13 cellular contexts compared by ENCODE assay signal in genomic region chr15:78050851-78051250, GRCh38. TPM values are rescaled to one million over a fixed set of nuclear protein-coding genes. Genes with fewer than 3 reads are reported as not detected.
DNase-seq lines count a peak whose midpoint lies in the region; ATAC-seq, FAIRE-seq and TF ChIP-seq lines count a peak whose summit lies in the region.
"Had no signal": no experiment of that assay in that cellular context is flagged by ENCODE, and none has a peak within 500 bp of the region (broad histone marks: within the 10 kb centered on the region; RNA-seq: fewer than 3 reads in every experiment).

No MANE protein-coding gene starts in this region.

- no peak for ATAC-seq in SK-N-SH treated with all-trans-retinoic acid at 6 μM for 48 hours
- no peak for ATAC-seq in GM12878
- ATAC-seq in GM18511 (IDR thresholded peaks at IDR 0.05; ENCODE audit: unreplicated experiment): no peak
- no peak for ATAC-seq in HG03520 (IDR thresholded peaks at IDR 0.05; ENCODE audit: unreplicated experiment)
- no peak for ATAC-seq in GM18873 (IDR thresholded peaks at IDR 0.05; ENCODE audit: low FRiP score, unreplicated experiment)

- in situ Hi-C loops in GM12878 (cut with MboI): no loop called here

- no peak for TF ChIP-seq CTCF in SK-N-SH (IDR thresholded peaks at IDR 0.05)
- no peak for TF ChIP-seq CTCF in OCI-LY1 (IDR thresholded peaks at IDR 0.05; ENCODE audit: low read length)
- TF ChIP-seq CTCF in GM12878 (IDR thresholded peaks at IDR 0.05 in 2 of 3, conservative IDR thresholded peaks at IDR 0.05 in 1 of 3; ENCODE audit: control insufficient read depth in 2 of 3, extremely low read depth in 1 of 3, insufficient read depth in 1 of 3, low read depth in 3 of 3, low read length in 3 of 3): no peak

- 92% methylated on average over 1 of the region's 1 CpG for WGBS in SK-N-SH (ENCODE audit: low lambda C conversion rate)
- WGBS in GM12878 (ENCODE audit: insufficient coverage, insufficient replicate concordance, low lambda C conversion rate, missing lambda C conversion rate): 100% methylated on average over 1 of the region's 1 CpG

- TF ChIP-seq EP300 in SK-N-SH (IDR thresholded peaks at IDR 0.05; ENCODE audit: borderline replicate concordance in 1 of 2, low read depth in 1 of 2, low read length in 1 of 2) (no peak), GM12878 (IDR thresholded peaks at IDR 0.05; ENCODE audit: borderline replicate concordance in 1 of 2, control insufficient read depth in 1 of 2, low read depth in 2 of 2, low read length in 2 of 2) (no peak)

- H3K9me2 ChIP-seq in SK-N-SH (no peaks in the 10 kb centered on the region), OCI-LY1 (ENCODE audit: low read depth, low read length) (no peaks in the 10 kb centered on the region)

- DNase-seq in SK-N-SH (no peak), GM12878 (ENCODE audit: low read depth, low spot score) (no peak)
- DNase-seq: activated gamma-delta T cell treated with Interleukin-2 at 50 U/mL for 16 hours, posterior cingulate gyrus, SHP77 had no signal

- intact Hi-C loops in GM12878 (cut with micrococcal nuclease; ENCODE audit: unreplicated experiment): loop anchor here (2.0 kb wide), 1 partner anchor 16 kb away; no protein-coding TSS in a partner anchor

- TF ChIP-seq POLR2A in GM12878 (IDR thresholded peaks at IDR 0.05; ENCODE audit: low read depth, low read length): no peak

- RAD21 ChIA-PET in GM12878 (lab: Charles Lee; ENCODE audit: unreplicated experiment): interaction anchor here (0.7 to 9.0 kb wide), 16 partner anchors 8 to 145 kb away, joined by 3 to 170 read pairs (median 8); partner anchors contain the start of gene IDH3A

- H3K4me2 ChIP-seq in SK-N-SH: no peak overlapping the region
- no peak overlapping the region for H3K4me2 ChIP-seq in OCI-LY1 (ENCODE audit: low read length)
- H3K4me2 ChIP-seq in GM12878 (ENCODE audit: control insufficient read depth, insufficient read depth): peak overlapping the region; percentile 57

- no TSS peak for BruUV-seq in GM12878 (replicated peaks; lab: Mats Ljungman, UMichigan)

- H3K4me3 ChIP-seq in SK-N-SH (ENCODE audit: low read depth in 2 of 2, low read length in 1 of 2): no peak overlapping the region
- H3K4me3 ChIP-seq in OCI-LY1 (ENCODE audit: low read depth, low read length, poor library complexity, severe bottlenecking): no peak overlapping the region
- no peak overlapping the region for H3K4me3 ChIP-seq in GM12878
- no peak overlapping the region for H3K4me3 ChIP-seq in skin epidermis

- H3K27ac ChIP-seq in SK-N-SH (ENCODE audit: low read depth in 2 of 2, low read length in 1 of 2): peak overlapping the region; percentile 53 to 63
- H3K27ac ChIP-seq in OCI-LY1 (ENCODE audit: low read depth, low read length, poor library complexity, severe bottlenecking): peak overlapping the region; percentile 58
- H3K27ac ChIP-seq in GM12878 (ENCODE audit: control insufficient read depth, insufficient read depth): peak overlapping the region; percentile 53
- H3K27ac ChIP-seq in skin epidermis: peak overlapping the region in 19 of 21 experiments; percentile 1 to 95 (median 65)

- no peak overlapping the region for H3K9ac ChIP-seq in SK-N-SH
- no peak overlapping the region for H3K9ac ChIP-seq in OCI-LY1 (ENCODE audit: low read length)
- no peak overlapping the region for H3K9ac ChIP-seq in GM12878 (ENCODE audit: control insufficient read depth, insufficient read depth, low read length)

- H2AFZ ChIP-seq in SK-N-SH (ENCODE audit: low read depth) (no peak overlapping the region), OCI-LY1 (ENCODE audit: low read length) (no peak overlapping the region), GM12878 (ENCODE audit: control insufficient read depth, low read depth, low read length) (no peak overlapping the region)

- POLR2A ChIA-PET in SK-N-SH (lab: Yijun Ruan, JAX) (no interaction called here), GM12878 (lab: Charles Lee) (interaction anchor here (1.0 to 6.0 kb wide), 9 partner anchors 10 to 126 kb away, joined by 3 to 79 read pairs (median 5); no protein-coding TSS in a partner anchor)

- H3K27me3 ChIP-seq in SK-N-SH (ENCODE audit: insufficient read depth) (no peaks in the 10 kb centered on the region), OCI-LY1 (ENCODE audit: insufficient read depth, low read length) (no peaks in the 10 kb centered on the region), GM12878 (replicated peaks in 1 of 2; ENCODE audit: control insufficient read depth in 2 of 2, insufficient read depth in 2 of 2, low read length in 1 of 2) (no peaks in the 10 kb centered on the region)

- TF ChIP-seq RAD21 in SK-N-SH (IDR thresholded peaks at IDR 0.05; ENCODE audit: low read length) (no peak), GM12878 (IDR thresholded peaks at IDR 0.05; ENCODE audit: insufficient read depth, low read depth, low read length) (no peak)

- H3K36me3 ChIP-seq in SK-N-SH (replicated peaks in 1 of 2; ENCODE audit: control insufficient read depth in 1 of 2, insufficient read depth in 2 of 2, low read length in 1 of 2): peaks cover 0 to 15% of the 10 kb centered on the region in 2 experiments
- H3K36me3 ChIP-seq in OCI-LY1 (ENCODE audit: insufficient read depth, low read length): peaks cover 27% of the 10 kb centered on the region
- H3K36me3 ChIP-seq in GM12878 (ENCODE audit: control insufficient read depth in 2 of 2, insufficient read depth in 2 of 2, low read length in 1 of 2): peaks cover 5 to 14% of the 10 kb centered on the region in 2 experiments

- SMC1A ChIA-PET in GM12878 (lab: Charles Lee; ENCODE audit: uncharacterized antibody, unreplicated experiment): interaction anchor here (0.5 to 14.4 kb wide), 17 partner anchors 9 to 120 kb away, joined by 3 to 305 read pairs (median 7); no protein-coding TSS in a partner anchor

- no peaks in the 10 kb centered on the region for H3K9me3 ChIP-seq in SK-N-SH
- no peaks in the 10 kb centered on the region for H3K9me3 ChIP-seq in OCI-LY1 (ENCODE audit: low read length)
- H3K9me3 ChIP-seq in GM12878 (replicated peaks; ENCODE audit: control insufficient read depth, insufficient read depth, low read length): no peaks in the 10 kb centered on the region

- H3F3A ChIP-seq in SK-N-SH (replicated peaks; ENCODE audit: insufficient read depth): no peaks in the 10 kb centered on the region
- no peaks in the 10 kb centered on the region for H3F3A ChIP-seq in OCI-LY1 (ENCODE audit: insufficient read depth, low read length)

- FAIRE-seq in GM12878 (lab: Jason Lieb, UNC): no peak
- FAIRE-seq: A204.1 had no signal

- H3K79me2 ChIP-seq in SK-N-SH (ENCODE audit: insufficient read depth) (peaks cover 52% of the 10 kb centered on the region), OCI-LY1 (ENCODE audit: insufficient read depth, low read length) (peaks cover 4% of the 10 kb centered on the region; the same call in 1 of the 2 replicates), GM12878 (ENCODE audit: control insufficient read depth, insufficient read depth, low read length) (peaks cover 31% of the 10 kb centered on the region)

- CTCF ChIA-PET in SK-N-SH (lab: Yijun Ruan, JAX) (interaction anchor here (0.8 to 1.4 kb wide), 4 partner anchors 8 to 84 kb away, joined by 3 to 5 read pairs (median 4); no protein-coding TSS in a partner anchor), GM12878 (lab: Yijun Ruan, JAX) (interaction anchor here (0.6 to 9.1 kb wide), 20 partner anchors 10 to 833 kb away, joined by 3 to 158 read pairs (median 5); partner anchors contain the start of gene TBC1D2B)

- H3K4me1 ChIP-seq in SK-N-SH (ENCODE audit: control insufficient read depth in 1 of 2, insufficient read depth in 2 of 2, low read depth in 1 of 2, low read length in 1 of 2): peaks cover 48 to 56% of the 10 kb centered on the region in 2 experiments
- H3K4me1 ChIP-seq in OCI-LY1 (ENCODE audit: insufficient read depth, low read length, severe bottlenecking): peaks cover 84% of the 10 kb centered on the region
- H3K4me1 ChIP-seq in GM12878 (ENCODE audit: control insufficient read depth, insufficient read depth, low read length): peaks cover 77% of the 10 kb centered on the region

- H4K20me1 ChIP-seq in SK-N-SH (ENCODE audit: insufficient read depth) (peaks cover 4% of the 10 kb centered on the region; the same call in 1 of the 2 replicates), OCI-LY1 (ENCODE audit: insufficient read depth, low read length) (no peaks in the 10 kb centered on the region), GM12878 (ENCODE audit: control insufficient read depth, insufficient read depth) (no peaks in the 10 kb centered on the region)

RNA-seq across cellular contexts. Expression of gene TBC1D2B, which starts 26.7 kb away (rescaled TPM):
- polyA plus RNA-seq in SK-N-SH (2012; rRNA removed): 19.0 and 26.8 TPM in 2 replicates
- polyA plus RNA-seq in SK-N-SH (2012; cell fraction: cytosol; rRNA removed): 10.8 and 15.3 TPM in 2 replicates
- 63.4 and 87.9 TPM in 2 replicates for polyA plus RNA-seq in SK-N-SH (2012; cell fraction: nucleus; rRNA removed)
- total RNA-seq in GM12878 (2013; cell fraction: nucleolus; rRNA removed): 172 and 173 TPM in 2 replicates
- 18.4 and 21.9 TPM in 2 replicates for total RNA-seq in GM12878 (2014; rRNA removed)
- 17.0 and 20.4 TPM in 2 replicates for total RNA-seq in GM12878 (2014; rRNA removed; fragmentation: Illumina TruSeq; extraction: Trizol)
- 27.0 and 28.7 TPM in 2 replicates for total RNA-seq in GM12878 (2021)
- polyA plus RNA-seq in GM12878 (2011; ENCODE audit: low read depth): 12.9 TPM
- polyA plus RNA-seq in GM12878 (2011; rRNA removed): 53.4 and 75.9 TPM in 2 replicates
- 38.8 and 40.0 TPM in 2 replicates for polyA plus RNA-seq in GM12878 (2011; cell fraction: cytosol; rRNA removed)
- 110 and 121 TPM in 2 replicates for polyA plus RNA-seq in GM12878 (2011; cell fraction: nucleus; rRNA removed)
- polyA plus RNA-seq in GM12878 (2012): 17.9 and 21.2 TPM in 2 replicates
- 22.7 and 26.1 TPM in 2 replicates for polyA plus RNA-seq in GM12878 (2014; fragmentation: Illumina TruSeq; extraction: Trizol)
- 1 to 10 TPM; 1.3 to 1.4 TPM for polyA plus RNA-seq in GM12878 (2014; fragmentation: Nextera tagmentation; extraction: Ambion mirVana)
- 22.4 and 25.6 TPM in 2 replicates for polyA plus RNA-seq in GM12878 (2014; rRNA removed)
- polyA plus RNA-seq in GM12878 (2016; fragmentation: Nextera tagmentation; extraction: Ambion mirVana): 1 to 10 TPM; 2.7 to 8.2 TPM
- 50.3 and 51.8 TPM in 2 replicates for polyA minus RNA-seq in GM12878 (2011; rRNA and poly(A)+ RNA removed)
- 14.4 and 14.8 TPM in 2 replicates for polyA minus RNA-seq in GM12878 (2011; cell fraction: cytosol; rRNA and poly(A)+ RNA removed)
- polyA minus RNA-seq in GM12878 (2011; cell fraction: nucleus; rRNA and poly(A)+ RNA removed): 35.9 and 50.8 TPM in 2 replicates

RNA-seq across cellular contexts. Expression of gene SH2D7, which starts 41.5 kb away (rescaled TPM):
- polyA plus RNA-seq in SK-N-SH (2012; rRNA removed) (not detected in 2 replicates), GM12878 (2011; rRNA removed) (not detected in 2 replicates), GM12878 (2014; fragmentation: Illumina TruSeq; extraction: Trizol) (0.04 TPM in 1 of 2 replicates, not detected in the other), GM12878 (2014; fragmentation: Nextera tagmentation; extraction: Ambion mirVana) (not detected), GM12878 (2014; rRNA removed) (not detected in 2 replicates), GM12878 (2016; fragmentation: Nextera tagmentation; extraction: Ambion mirVana) (not detected)
- 0.01 TPM in 2 replicates for polyA plus RNA-seq in SK-N-SH (2012; cell fraction: cytosol; rRNA removed)
- 0.02 TPM in 1 of 2 replicates, not detected in the other for polyA plus RNA-seq in SK-N-SH (2012; cell fraction: nucleus; rRNA removed)
- total RNA-seq in GM12878 (2013; cell fraction: nucleolus; rRNA removed): not detected in 2 replicates
- total RNA-seq in GM12878 (2014; rRNA removed) (0.06 TPM in 1 of 2 replicates, not detected in the other), GM12878 (2014; rRNA removed; fragmentation: Illumina TruSeq; extraction: Trizol) (not detected in 2 replicates), GM12878 (2021) (0.08 TPM in 1 of 2 replicates, not detected in the other)
- polyA plus RNA-seq in GM12878 (2011; ENCODE audit: low read depth): not detected
- polyA plus RNA-seq in GM12878 (2011; cell fraction: cytosol; rRNA removed): not detected in 2 replicates
- polyA plus RNA-seq in GM12878 (2011; cell fraction: nucleus; rRNA removed): not detected in 2 replicates
- polyA plus RNA-seq in GM12878 (2012): not detected in 2 replicates
- polyA minus RNA-seq in GM12878 (2011; rRNA and poly(A)+ RNA removed): 0.10 and 0.15 TPM in 2 replicates
- polyA minus RNA-seq in GM12878 (2011; cell fraction: cytosol; rRNA and poly(A)+ RNA removed): not detected in 2 replicates
- polyA minus RNA-seq in GM12878 (2011; cell fraction: nucleus; rRNA and poly(A)+ RNA removed): 0.12 TPM in 1 of 2 replicates, not detected in the other
- total RNA-seq: HT1080 had no signal
